7 cellular contexts compared by ENCODE assay signal in genomic region chr1:226940029-226940805, GRCh38. TPM values are rescaled to one million over a fixed set of nuclear protein-coding genes. Genes with fewer than 3 reads are reported as not detected.
DNase-seq lines count a peak whose midpoint lies in the region; ATAC-seq, FAIRE-seq and TF ChIP-seq lines count a peak whose summit lies in the region.

TSS of gene COQ8A (plus strand) at chr1:226940294. CDS start at chr1:226961386, 21,092 bp downstream.

- ATAC-seq in GM18517 (IDR thresholded peaks at IDR 0.05; ENCODE audit: unreplicated experiment) = peak; percentile 97
- peak; percentile 92 for ATAC-seq in HG03066 (IDR thresholded peaks at IDR 0.05; ENCODE audit: low read depth, unreplicated experiment)
- ATAC-seq in K562 = peak; percentile 96

- peak within 1 kb of the TSS; percentile 86 to 99 for H3K9ac ChIP-seq in K562 (ENCODE audit: insufficient read depth in 1 of 2, low read depth in 2 of 2, low read length in 2 of 2)

- DNase-seq in NCI-H2107 treated with DMSO at 0.1 percent for 48 hours (lab: John Stamatoyannopoulos, UW; ENCODE audit: unreplicated experiment) (peak; percentile 99), K562 (ENCODE audit: extremely low read depth in 1 of 4, low spot score in 3 of 4) (peak; percentile 100), hypothalamus (lab: John Stamatoyannopoulos, UW) (peak in 50 of 51 donors; percentile 88 to 100 (median 99)), retina (peak; percentile 98)

- no peak for TF ChIP-seq CTCF in K562 (IDR thresholded peaks at IDR 0.05 in 2 of 3, conservative IDR thresholded peaks at IDR 0.05 in 1 of 3; ENCODE audit: insufficient read depth in 2 of 3, low read depth in 1 of 3, low read length in 3 of 3)

- H3K9me3 ChIP-seq in K562 (replicated peaks; ENCODE audit: control insufficient read depth, insufficient read depth, low read depth, low read length) = no peaks in the 10 kb centered on the region; the same call in 1 of the 2 replicates

- no peak; the same call in none of the 2 replicates for TF ChIP-seq EP300 in K562 (IDR thresholded peaks at IDR 0.05; ENCODE audit: low read length)

- CTCF ChIA-PET in K562 (lab: Yijun Ruan, JAX; ENCODE audit: low intra/inter-chr PET ratio) = no interaction called here

- FAIRE-seq in TTC549 (lab: Jason Lieb, UNC) = peak; percentile 98
- peak; percentile 100 for FAIRE-seq in K562 (lab: Jason Lieb, UNC)

- no peak for TF ChIP-seq POLR2A in K562 (conservative IDR thresholded peaks at IDR 0.05)

- no peaks in the 10 kb centered on the region for H3K9me1 ChIP-seq in K562 (ENCODE audit: control insufficient read depth, insufficient read depth, low read length)

- peak within 1 kb of the TSS; percentile 95 for H2AFZ ChIP-seq in K562 (ENCODE audit: low read depth, low read length)

- peaks cover 4% of the 10 kb centered on the region; the same call in 1 of the 2 replicates for H4K20me1 ChIP-seq in K562 (replicated peaks; ENCODE audit: control insufficient read depth, insufficient read depth, low read length)

- peaks cover 44% of the 10 kb centered on the region for H3K79me2 ChIP-seq in K562 (ENCODE audit: control insufficient read depth, insufficient read depth, low read length)

- under 1% methylated on average over 73 of the region's 73 CpGs for WGBS in K562 (ENCODE audit: insufficient coverage, low coverage, missing lambda C conversion rate)

- H3K27me3 ChIP-seq in K562 (ENCODE audit: control insufficient read depth in 2 of 2, insufficient read depth in 2 of 2, low read length in 2 of 2) = no peaks in the 10 kb centered on the region

- intact Hi-C loops in K562 (cut with micrococcal nuclease) = loop anchor here (10.0 kb wide), 1 partner anchor 375 kb away; the partner anchor contains the start of gene CDC42BPA

- no TSS peak for BruUV-seq in K562 (replicated peaks; lab: Mats Ljungman, UMichigan)

- H3K4me3 ChIP-seq in K562 = peak within 1 kb of the TSS; percentile 54

- H3K4me1 ChIP-seq in K562 (replicated peaks in 1 of 2; ENCODE audit: control insufficient read depth in 2 of 2, insufficient read depth in 2 of 2, low read length in 2 of 2) = peaks cover 55 to 56% of the 10 kb centered on the region in 2 experiments

- in situ Hi-C loops in K562 (cut with MboI) = no loop called here

- peak within 1 kb of the TSS; percentile 90 for H3K4me2 ChIP-seq in K562 (ENCODE audit: insufficient read depth, low read length)

- peak within 1 kb of the TSS; percentile 96 for H3K27ac ChIP-seq in K562 (ENCODE audit: extremely low read depth, low read depth, low read length)

- no peaks in the 10 kb centered on the region for H3K36me3 ChIP-seq in K562 (ENCODE audit: control insufficient read depth, insufficient read depth, low read length)

- POLR2A ChIA-PET in K562 (lab: Yijun Ruan, JAX) = interaction anchor here (0.7 to 2.2 kb wide), 9 partner anchors 10 to 514 kb away, joined by 3 to 14 read pairs (median 3); no protein-coding TSS in a partner anchor

- TF ChIP-seq RAD21 in K562 (CRISPR knock-in tag; conservative IDR thresholded peaks at IDR 0.05 in 1 of 2, IDR thresholded peaks at IDR 0.05 in 1 of 2) = no peak; a peak in 1 of 4 replicates

TF ChIP-seq in K562, 482 proteins besides CTCF, POLR2A, EP300 and RAD21 (continues in another document):
- peak; percentile 25; the same call in 1 of the 2 replicates for TF ChIP-seq MXI1 (IDR thresholded peaks at IDR 0.05; ENCODE audit: low read depth, low read length)
- TF ChIP-seq ESRRA (IDR thresholded peaks at IDR 0.05; ENCODE audit: borderline replicate concordance, low read depth) = peak; percentile 55; the same call in 1 of the 2 replicates
- no peak for TF ChIP-seq GTF2E2 (tag; IDR thresholded peaks at IDR 0.05)
- TF ChIP-seq TEAD1 (CRISPR knock-in tag; IDR thresholded peaks at IDR 0.05) = peak in 1 of 2 experiments; percentile 65; a peak in 2 of 4 replicates
- TF ChIP-seq SRSF1 (IDR thresholded peaks at IDR 0.05; ENCODE audit: low read depth, low read length) = no peak
- TF ChIP-seq ZHX1 (conservative IDR thresholded peaks at IDR 0.05; ENCODE audit: low read length) = no peak
- peak; percentile 100 for TF ChIP-seq BHLHE40 (IDR thresholded peaks at IDR 0.05; ENCODE audit: low read length)
- TF ChIP-seq ZBTB5 (IDR thresholded peaks at IDR 0.05) = no peak
- TF ChIP-seq TAL1 (IDR thresholded peaks at IDR 0.05) = no peak
- no peak for TF ChIP-seq CAMTA2 (CRISPR knock-in tag; conservative IDR thresholded peaks at IDR 0.05)
- peak; percentile 92 for TF ChIP-seq HES1 (IDR thresholded peaks at IDR 0.05; ENCODE audit: low read depth)
- 0 out of 2 replicates have a peak, but pooled peaks have one; percentile 44 for TF ChIP-seq ZNF133 (CRISPR knock-in tag; IDR thresholded peaks at IDR 0.05)

RNA-seq across cellular contexts. Expression of gene COQ8A, which starts in this region (rescaled TPM):
- total RNA-seq in K562 (2011; cell fraction: chromatin; rRNA removed; ENCODE audit: low replicate concordance) = 36.8 and 53.6 TPM in 2 replicates
- total RNA-seq in K562 (2011; cell fraction: nucleolus; rRNA removed) = 34.5 and 34.7 TPM in 2 replicates
- 35.6 and 48.2 TPM in 2 replicates for total RNA-seq in K562 (2011; cell fraction: nucleoplasm; rRNA removed)
- 40.1 and 45.0 TPM in 2 replicates for total RNA-seq in K562 (2014; rRNA removed)
- total RNA-seq in K562 (2014; rRNA removed; fragmentation: Illumina TruSeq; extraction: Trizol) = 18.4 and 18.6 TPM in 2 replicates
- 20.5 and 20.7 TPM in 2 replicates for total RNA-seq in K562 (2015; rRNA removed; fragmentation: Illumina TruSeq; extraction: Trizol)
- 44.3 and 54.3 TPM in 2 replicates for total RNA-seq in K562 (2021)
- 38.4 and 40.1 TPM in 2 replicates for polyA plus RNA-seq in K562 (2011; rRNA removed)
- polyA plus RNA-seq in K562 (2011; cell fraction: cytosol; rRNA removed) = 36.3 and 44.9 TPM in 2 replicates
- polyA plus RNA-seq in K562 (2011; cell fraction: nucleus; rRNA removed) = 78.8 and 89.1 TPM in 2 replicates
- polyA plus RNA-seq in K562 (2012) = 27.1 and 42.6 TPM in 2 replicates
- 32.4 and 42.5 TPM in 2 replicates for polyA plus RNA-seq in K562 (2014; fragmentation: Illumina TruSeq; extraction: Trizol)
- polyA plus RNA-seq in K562 (2014; fragmentation: Nextera tagmentation; extraction: Ambion mirVana) = 1 to 10 TPM; 2.6 to 4.1 TPM
- 38.0 and 45.7 TPM in 2 replicates for polyA plus RNA-seq in K562 (2014; rRNA removed)
- 18.9 and 22.0 TPM in 2 replicates for polyA minus RNA-seq in K562 (2011; rRNA and poly(A)+ RNA removed)
- 18.2 and 22.0 TPM in 2 replicates for polyA minus RNA-seq in K562 (2011; cell fraction: cytosol; rRNA and poly(A)+ RNA removed)
- polyA minus RNA-seq in K562 (2011; cell fraction: nucleus; rRNA and poly(A)+ RNA removed) = 18.6 and 21.1 TPM in 2 replicates

Comparison
In these comparisons a context has a peak if more than half of its experiments do, and no peak if none do; other contexts are left out.
1. Peak in every context shown above with its lines: DNase-seq, ATAC-seq, H3K4me3 ChIP-seq and H3K27ac ChIP-seq.